In genomic region chr2:177195194-177195593, GRCh38 we compare ENCODE assay signal across 20 cellular contexts. TPM values are rescaled to one million over a fixed set of nuclear protein-coding genes. Genes with fewer than 3 reads are reported as not detected.
DNase-seq lines count a peak whose midpoint lies in the region; ATAC-seq and TF ChIP-seq lines count a peak whose summit lies in the region.
"Had no signal": no experiment of that assay in that cellular context is flagged by ENCODE, and none has a peak within 500 bp of the region (broad histone marks: within the 10 kb centered on the region; RNA-seq: fewer than 3 reads in every experiment).

No MANE protein-coding gene starts in this region.

- H3K36me3 Mint-ChIP-seq in effector memory CD8-positive, alpha-beta T cell (ENCODE audit: insufficient read depth) = no peaks in the 10 kb centered on the region
- no peaks in the 10 kb centered on the region for H3K36me3 Mint-ChIP-seq in progenitor cell of endocrine pancreas (ENCODE audit: insufficient read depth)
- H3K36me3 Mint-ChIP-seq in activated T-cell treated with anti-CD3 and anti-CD28 coated beads, Interleukin-2, amount 50 U/mL, for 4 hours (ENCODE audit: insufficient read depth) = no peaks in the 10 kb centered on the region

- H3K27me3 ChIP-seq in GM06990 (replicated peaks; ENCODE audit: control insufficient read depth, insufficient read depth, low read length) = no peaks in the 10 kb centered on the region
- H3K27me3 ChIP-seq: ascending aorta, pancreas had no signal

- H3K27me3 Mint-ChIP-seq in effector memory CD8-positive, alpha-beta T cell = no peaks in the 10 kb centered on the region
- H3K27me3 Mint-ChIP-seq in progenitor cell of endocrine pancreas = no peaks in the 10 kb centered on the region
- H3K27me3 Mint-ChIP-seq in activated T-cell treated with anti-CD3 and anti-CD28 coated beads, Interleukin-2, amount 50 U/mL, for 4 hours (ENCODE audit: low read depth) = no peaks in the 10 kb centered on the region
- H3K27me3 Mint-ChIP-seq: B cell had no signal

- H3K4me3 Mint-ChIP-seq in effector memory CD8-positive, alpha-beta T cell = no peak overlapping the region
- no peak overlapping the region for H3K4me3 Mint-ChIP-seq in progenitor cell of endocrine pancreas (ENCODE audit: low read depth)
- H3K4me3 Mint-ChIP-seq in activated T-cell treated with anti-CD3 and anti-CD28 coated beads, Interleukin-2, amount 50 U/mL, for 4 hours = no peak overlapping the region
- H3K4me3 Mint-ChIP-seq: B cell; T-helper 1 cell treated with Interleukin-12 subunit alpha and Interleukin-12 subunit beta and Interleukin-4 antibody, amounts not matched to agents 30 μg/mL and 1 μg/mL, for 36 hours had no signal

- H3K4me3 ChIP-seq in GM06990 (replicated peaks; ENCODE audit: low read depth, low read length) = no peak overlapping the region
- H3K4me3 ChIP-seq: ascending aorta, pancreas, skin epidermis, thoracic aorta had no signal

- no peaks in the 10 kb centered on the region for H3K9me3 Mint-ChIP-seq in effector memory CD8-positive, alpha-beta T cell
- no peaks in the 10 kb centered on the region for H3K9me3 Mint-ChIP-seq in progenitor cell of endocrine pancreas (ENCODE audit: low read depth)
- H3K9me3 Mint-ChIP-seq in activated T-cell treated with anti-CD3 and anti-CD28 coated beads, Interleukin-2, amount 50 U/mL, for 4 hours = no peaks in the 10 kb centered on the region
- H3K9me3 Mint-ChIP-seq: T-helper 1 cell treated with Interleukin-12 subunit alpha and Interleukin-12 subunit beta and Interleukin-4 antibody, amounts not matched to agents 30 μg/mL and 1 μg/mL, for 36 hours had no signal

- H3K4me1 Mint-ChIP-seq in effector memory CD8-positive, alpha-beta T cell (ENCODE audit: low read depth in 2 of 2) = no peaks in the 10 kb centered on the region
- H3K4me1 Mint-ChIP-seq in progenitor cell of endocrine pancreas (ENCODE audit: low read depth) = no peaks in the 10 kb centered on the region
- peaks cover 2% of the 10 kb centered on the region for H3K4me1 Mint-ChIP-seq in activated T-cell treated with anti-CD3 and anti-CD28 coated beads, Interleukin-2, amount 50 U/mL, for 4 hours (ENCODE audit: low read depth)
- H3K4me1 Mint-ChIP-seq: B cell had no signal

- DNase-seq in GM06990 (ENCODE audit: extremely low read depth, insufficient read length) (no peak), SKM-1 treated with dmso at 0.1 percent for 144 hours (lab: John Stamatoyannopoulos, UW; ENCODE audit: unreplicated experiment) (no peak), progenitor cell of endocrine pancreas (ENCODE audit: low spot score, unreplicated experiment) (no peak)
- no peak for DNase-seq in effector memory CD8-positive, alpha-beta T cell
- DNase-seq in activated T-cell treated with anti-CD3 and anti-CD28 coated beads, Interleukin-2, amount 50 U/mL, for 4 hours = no peak
- DNase-seq: GF-D8; GOT3; left colon; NCI-H187 treated with DMSO at 0.1 percent for 48 hours; NCI-H526 treated with DMSO at 0.1 percent for 48 hours; pancreas; stimulated activated CD4-positive, alpha-beta T cell treated with anti-CD3 and anti-CD28 coated beads, Interleukin-4, amount 100 ng/mL, for 4 hours had no signal

- no peak overlapping the region for H3K27ac Mint-ChIP-seq in effector memory CD8-positive, alpha-beta T cell
- H3K27ac Mint-ChIP-seq in progenitor cell of endocrine pancreas = no peak overlapping the region
- H3K27ac Mint-ChIP-seq: B cell; T-helper 1 cell treated with Interleukin-12 subunit alpha and Interleukin-12 subunit beta and Interleukin-4 antibody, amounts not matched to agents 30 μg/mL and 1 μg/mL, for 36 hours had no signal

- TF ChIP-seq CTCF in GM06990 (IDR thresholded peaks at IDR 0.05; ENCODE audit: insufficient read depth, low read length, poor library complexity, severe bottlenecking) (peak; percentile 32), progenitor cell of endocrine pancreas (IDR thresholded peaks at IDR 0.05; ENCODE audit: unreplicated experiment) (no peak)

- no peaks in the 10 kb centered on the region for H3K36me3 ChIP-seq in GM06990 (ENCODE audit: control insufficient read depth, insufficient read depth, low read length)
- H3K36me3 ChIP-seq: ascending aorta, pancreas, thoracic aorta had no signal

- ATAC-seq in GM18511 (IDR thresholded peaks at IDR 0.05; ENCODE audit: unreplicated experiment) (peak; percentile 53), HG03442 (IDR thresholded peaks at IDR 0.05; ENCODE audit: unreplicated experiment) (peak; percentile 47), GM18873 (IDR thresholded peaks at IDR 0.05; ENCODE audit: low FRiP score, unreplicated experiment) (no peak)
- peak; percentile 53 for ATAC-seq in effector memory CD8-positive, alpha-beta T cell (replicated peaks)
- no peak for ATAC-seq in activated T-cell treated with anti-CD3 and anti-CD28 coated beads, Interleukin-2, amount 50 U/mL, for 4 hours
- ATAC-seq: left colon, pancreas had no signal

RNA-seq across cellular contexts. Expression of gene HNRNPA3, which starts 17.4 kb away (rescaled TPM):
- 334 and 339 TPM in 2 replicates for total RNA-seq in progenitor cell of endocrine pancreas
- total RNA-seq in activated T-cell treated with anti-CD3 and anti-CD28 coated beads, Interleukin-2, amount 50 U/mL, for 4 hours = 100 to 1,000 TPM; 292 to 332 (median 316) TPM

Comparison
In these comparisons a context has a peak if more than half of its experiments do, and no peak if none do; other contexts are left out.
1. ATAC-seq: peak in GM18511 (single experiment), HG03442 (single experiment) and effector memory CD8-positive, alpha-beta T cell (single experiment); none in GM18873 (single experiment) and activated T-cell treated with anti-CD3 and anti-CD28 coated beads, Interleukin-2, amount 50 U/mL, for 4 hours (0 of 2).